ENCODE assay signal across 1 cellular context in the genomic region with DNA sequence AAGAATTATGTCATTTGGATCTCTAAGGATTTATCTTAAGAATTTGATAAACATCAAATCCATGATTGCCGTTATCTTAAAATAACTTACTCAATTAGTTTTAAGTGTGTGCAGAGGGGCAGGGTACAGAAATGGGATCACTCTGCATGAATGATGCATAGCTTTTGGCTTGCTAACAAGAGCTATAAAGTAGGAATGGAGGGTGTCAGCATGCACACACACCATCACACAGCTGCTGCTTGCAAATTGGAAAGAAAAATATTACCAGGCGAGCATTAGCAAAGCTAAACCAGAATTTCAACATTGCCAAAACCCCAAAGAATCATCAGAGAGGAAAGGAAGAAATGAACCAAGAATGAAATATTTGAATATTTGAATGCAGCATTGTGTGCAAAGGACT.
TF ChIP-seq lines count a peak whose summit lies in the region.

No MANE protein-coding gene starts in this region.

TF ChIP-seq in IMR-90, 13 proteins besides CTCF, POLR2A, EP300 and RAD21 (continued from another document):
- TF ChIP-seq CHD1 (IDR thresholded peaks at IDR 0.05; ENCODE audit: low read depth, low read length) (no peak), FOS (IDR thresholded peaks at IDR 0.05; ENCODE audit: low read depth, low read length) (no peak), RFX5 (IDR thresholded peaks at IDR 0.05; ENCODE audit: low read depth, low read length) (no peak), SMC3 (IDR thresholded peaks at IDR 0.05; ENCODE audit: low read depth, low read length) (no peak)
